In genomic region chr20:35305682-35306556, GRCh38 we compare ENCODE assay signal across 8 cellular contexts. TPM values are rescaled to one million over a fixed set of nuclear protein-coding genes. Genes with fewer than 3 reads are reported as not detected.
DNase-seq lines count a peak whose midpoint lies in the region; TF ChIP-seq lines count a peak whose summit lies in the region.

No MANE protein-coding gene starts in this region.

- POLR2A ChIA-PET in AG04450 (lab: Yijun Ruan, JAX), result interaction anchor here (0.7 to 2.6 kb wide), 14 partner anchors 9 to 149 kb away, joined by 3 to 17 read pairs (median 6); partner anchors contain the start of genes CEP250, EIF6 and MMP24OS

- CTCF ChIA-PET in AG04450 (lab: Charles Lee), result interaction anchor here (0.6 to 7.1 kb wide), 13 partner anchors 12 to 209 kb away, joined by 3 to 120 read pairs (median 5); partner anchors contain the start of gene GDF5

- DNase-seq in AG04450 (ENCODE audit: low read depth, low spot score) (peak; percentile 99), LoVo (ENCODE audit: low spot score) (peak; percentile 77), fibroblast of peridontal ligament (ENCODE audit: extremely low read depth) (peak; percentile 99), GM19238 (ENCODE audit: insufficient read length, low spot score) (no peak), putamen (ENCODE audit: low spot score) (no peak), NCI-H524 (lab: John Stamatoyannopoulos, UW) (no peak)
- peak; percentile 31 for DNase-seq in activated CD8-positive, alpha-beta memory T cell treated with anti-CD3 and anti-CD28 coated beads, Interleukin-2, amount 50 U/mL, for 4 hours
- DNase-seq in stimulated activated CD4-positive, alpha-beta T cell treated with anti-CD3 and anti-CD28 coated beads, Interleukin-12 subunit alpha, Interleukin-12 subunit beta, amount 100 ng/mL, for 24 hours (ENCODE audit: low read depth in 2 of 2), result peak; percentile 58 to 78

- no peaks in the 10 kb centered on the region for H3K9me3 ChIP-seq in AG04450 (ENCODE audit: control insufficient read depth, insufficient read depth, low read length)

- H3K27me3 ChIP-seq in AG04450 (ENCODE audit: control insufficient read depth, insufficient read depth, low read length), result no peaks in the 10 kb centered on the region

- H3K27ac ChIP-seq in AG04450 (ENCODE audit: low read depth, low read length), result peak overlapping the region; percentile 95

- H3K4me3 ChIP-seq in AG04450 (ENCODE audit: low read depth, low read length), result no peak overlapping the region

- TF ChIP-seq CTCF in AG04450 (IDR thresholded peaks at IDR 0.05; ENCODE audit: low read depth, low read length), result no peak

RNA-seq across cellular contexts. Expression of gene FAM83C, which starts 13.7 kb away (rescaled TPM):
- not detected in 2 replicates for polyA plus RNA-seq in AG04450 (2011; rRNA removed)
- not detected in 2 replicates for polyA minus RNA-seq in AG04450 (2011; rRNA and poly(A)+ RNA removed)

RNA-seq across cellular contexts. Expression of gene EIF6, which starts 21.3 kb away (rescaled TPM):
- polyA plus RNA-seq in AG04450 (2011; rRNA removed), result 133 and 157 TPM in 2 replicates
- polyA minus RNA-seq in AG04450 (2011; rRNA and poly(A)+ RNA removed), result 111 and 146 TPM in 2 replicates

RNA-seq across cellular contexts. Expression of gene MMP24OS, which starts 28.0 kb away (rescaled TPM):
- polyA plus RNA-seq in AG04450 (2011; rRNA removed), result 35.3 and 44.9 TPM in 2 replicates
- polyA minus RNA-seq in AG04450 (2011; rRNA and poly(A)+ RNA removed), result 30.3 and 34.6 TPM in 2 replicates

Comparison
In these comparisons a context has a peak if more than half of its experiments do, and no peak if none do; other contexts are left out.
1. DNase-seq: peak in AG04450 (single experiment), LoVo (single experiment), activated CD8-positive, alpha-beta memory T cell treated with anti-CD3 and anti-CD28 coated beads, Interleukin-2, amount 50 U/mL, for 4 hours (single experiment), fibroblast of peridontal ligament (single experiment) and stimulated activated CD4-positive, alpha-beta T cell treated with anti-CD3 and anti-CD28 coated beads, Interleukin-12 subunit alpha, Interleukin-12 subunit beta, amount 100 ng/mL, for 24 hours (2 of 2); none in GM19238 (single experiment), putamen (single experiment) and NCI-H524 (0 of 2).